In the genomic region with DNA sequence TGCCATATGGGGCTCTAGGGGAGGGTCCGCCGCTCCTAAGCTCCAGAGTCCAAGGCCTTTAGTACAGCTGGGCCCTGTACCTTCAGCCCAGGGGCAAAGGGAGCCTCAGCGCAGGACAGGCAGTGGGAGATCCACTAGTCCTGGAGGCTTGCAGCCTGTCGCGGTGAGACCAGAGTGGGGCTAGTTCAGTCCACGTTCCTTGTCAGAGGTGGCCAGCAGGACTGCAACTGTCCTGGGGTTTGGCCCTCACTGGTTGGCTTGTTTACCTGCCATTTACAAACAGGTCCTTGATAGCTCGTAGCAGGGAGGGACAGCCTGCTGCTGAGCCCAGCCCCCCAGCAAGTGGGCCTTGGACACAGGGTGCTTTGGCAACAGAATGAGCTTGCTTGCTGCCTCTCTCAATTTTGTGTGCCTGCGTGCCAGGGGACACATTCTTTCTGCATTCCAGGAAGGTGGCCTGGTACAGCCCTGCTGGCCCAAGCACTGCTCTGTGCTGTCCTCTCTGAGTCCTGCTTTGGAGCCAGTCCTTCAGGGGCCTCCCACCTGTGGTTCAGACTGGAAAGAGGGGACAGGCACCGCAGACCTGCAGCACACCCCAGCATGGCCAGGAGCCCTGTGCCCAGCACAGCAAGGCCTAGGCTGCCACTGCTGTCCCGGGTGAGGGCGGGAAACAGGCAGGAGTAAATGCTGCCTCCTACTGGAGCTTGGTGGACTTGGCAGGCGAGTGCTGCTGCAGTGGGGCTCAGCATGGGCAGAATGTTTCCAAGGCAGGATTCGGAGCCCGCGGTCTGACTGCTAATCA, we compare ENCODE assay signal across 8 cellular contexts. TPM values are rescaled to one million over a fixed set of nuclear protein-coding genes. Genes with fewer than 3 reads are reported as not detected.
DNase-seq lines count a peak whose midpoint lies in the region; ATAC-seq and TF ChIP-seq lines count a peak whose summit lies in the region.

No MANE protein-coding gene starts in this region.

- no peaks in the 10 kb centered on the region for H3K27me3 Mint-ChIP-seq in activated CD8-positive, alpha-beta T cell treated with anti-CD3 and anti-CD28 coated beads for 36 hours

- H3K27me3 ChIP-seq in HUES48 (ENCODE audit: control insufficient read depth, insufficient read depth, low read length) (no peaks in the 10 kb centered on the region), gastroesophageal sphincter (no peaks in the 10 kb centered on the region), psoas muscle (ENCODE audit: insufficient read depth in 3 of 3, low read length in 2 of 3) (no peaks in the 10 kb centered on the region)

- peak; percentile 65 for DNase-seq in CD1c-positive myeloid dendritic cell (ENCODE audit: extremely low spot score)
- DNase-seq in activated CD8-positive, alpha-beta T cell treated with anti-CD3 and anti-CD28 coated beads for 36 hours: peak; percentile 60
- DNase-seq in psoas muscle: peak; percentile 57 to 72
- no peak for DNase-seq in HK-2 (ENCODE audit: unreplicated experiment)
- DNase-seq in DMS79 treated with DMSO at 0.1 percent for 48 hours (lab: John Stamatoyannopoulos, UW): no peak
- DNase-seq in DMS153 (lab: John Stamatoyannopoulos, UW): no peak

- WGBS in gastroesophageal sphincter (ENCODE audit: low coverage in 1 of 2), 2 donors: 60% methylated on average over 3 of the region's 15 CpGs; no CpG with 5 or more reads in 1 of the 2 donors
- WGBS in psoas muscle, 3 donors: 35 to 54% (median 37%) methylated on average over 15 of the region's 15 CpGs

- H3K27ac ChIP-seq in HUES48 (ENCODE audit: low read depth, low read length) (peak overlapping the region; percentile 60), gastroesophageal sphincter (peak overlapping the region in 3 of 4 donors; percentile 71 to 74 (median 71)), psoas muscle (peak overlapping the region; percentile 90)

- H3K9me3 ChIP-seq in HUES48 (ENCODE audit: control insufficient read depth, insufficient read depth, low read length) (no peaks in the 10 kb centered on the region), gastroesophageal sphincter (no peaks in the 10 kb centered on the region), psoas muscle (no peaks in the 10 kb centered on the region)

- H3K4me1 Mint-ChIP-seq in activated CD8-positive, alpha-beta T cell treated with anti-CD3 and anti-CD28 coated beads for 36 hours (ENCODE audit: low read depth): peaks cover 3% of the 10 kb centered on the region

- H3K36me3 ChIP-seq in HUES48 (ENCODE audit: control insufficient read depth, insufficient read depth, low read length): no peaks in the 10 kb centered on the region
- peaks cover 0 to 49% of the 10 kb centered on the region in 2 donors for H3K36me3 ChIP-seq in gastroesophageal sphincter
- peaks cover 0 to 28% of the 10 kb centered on the region in 2 donors for H3K36me3 ChIP-seq in psoas muscle (ENCODE audit: insufficient read depth in 1 of 2, low read depth in 1 of 2)

- POLR2A ChIA-PET in activated CD8-positive, alpha-beta T cell treated with anti-CD3 and anti-CD28 coated beads for 36 hours (lab: Charles Lee): interaction anchor here (1.6 kb wide), 1 partner anchor 10 kb away, joined by 6 read pairs; no protein-coding TSS in a partner anchor

- no peak overlapping the region for H3K4me3 Mint-ChIP-seq in activated CD8-positive, alpha-beta T cell treated with anti-CD3 and anti-CD28 coated beads for 36 hours

- no peaks in the 10 kb centered on the region for H3K9me3 Mint-ChIP-seq in activated CD8-positive, alpha-beta T cell treated with anti-CD3 and anti-CD28 coated beads for 36 hours

- no peak for TF ChIP-seq EP300 in gastroesophageal sphincter (IDR thresholded peaks at IDR 0.05)

- no peak overlapping the region for H3K9ac ChIP-seq in HUES48 (ENCODE audit: low read depth, low read length)

- peak; percentile 85 for ATAC-seq in activated CD8-positive, alpha-beta T cell treated with anti-CD3 and anti-CD28 coated beads for 36 hours
- ATAC-seq in gastroesophageal sphincter: peak; percentile 50
- peak; percentile 34 to 37 (median 36) for ATAC-seq in psoas muscle

- TF ChIP-seq POLR2A in gastroesophageal sphincter (IDR thresholded peaks at IDR 0.05): no peak

- intact Hi-C loops in activated CD8-positive, alpha-beta T cell treated with anti-CD3 and anti-CD28 coated beads for 36 hours (cut with micrococcal nuclease): no loop called here
- intact Hi-C loops in psoas muscle (cut with DNase I): loop anchor here in 1 of 2 donors (5.0 kb wide), 1 partner anchor 38 kb away; no protein-coding TSS in a partner anchor

- H3K36me3 Mint-ChIP-seq in activated CD8-positive, alpha-beta T cell treated with anti-CD3 and anti-CD28 coated beads for 36 hours (ENCODE audit: low read depth): peaks cover 3% of the 10 kb centered on the region

- H3K4me1 ChIP-seq in HUES48 (ENCODE audit: control insufficient read depth, insufficient read depth, low read length) (peaks cover 44% of the 10 kb centered on the region), gastroesophageal sphincter (peaks cover 4 to 95% (median 31%) of the 10 kb centered on the region in 3 donors), psoas muscle (peaks cover 90% of the 10 kb centered on the region)

- peak; percentile 56 for TF ChIP-seq CTCF in activated CD8-positive, alpha-beta T cell treated with anti-CD3 and anti-CD28 coated beads for 36 hours (IDR thresholded peaks at IDR 0.05)
- TF ChIP-seq CTCF in gastroesophageal sphincter (IDR thresholded peaks at IDR 0.05): peak in 3 of 4 experiments; percentile 47 to 71 (median 47)
- TF ChIP-seq CTCF in psoas muscle (IDR thresholded peaks at IDR 0.05): peak; percentile 46

- CTCF ChIA-PET in activated CD8-positive, alpha-beta T cell treated with anti-CD3 and anti-CD28 coated beads for 36 hours (lab: Charles Lee): interaction anchor here (0.6 to 2.1 kb wide), 14 partner anchors 10 to 238 kb away, joined by 3 to 14 read pairs (median 4); a partner anchor contains a TSS

- H3K27ac Mint-ChIP-seq in activated CD8-positive, alpha-beta T cell treated with anti-CD3 and anti-CD28 coated beads for 36 hours: no peak overlapping the region

- no peak overlapping the region for H3K4me3 ChIP-seq in HUES48 (ENCODE audit: low read depth, low read length)
- no peak overlapping the region for H3K4me3 ChIP-seq in gastroesophageal sphincter
- no peak overlapping the region for H3K4me3 ChIP-seq in psoas muscle

RNA-seq across cellular contexts. Expression of a gene that starts 15.2 kb away (rescaled TPM):
- 1 to 10 TPM; 7.5 to 7.8 TPM for total RNA-seq in activated CD8-positive, alpha-beta T cell treated with anti-CD3 and anti-CD28 coated beads for 36 hours
- total RNA-seq in gastroesophageal sphincter (10 to 100 TPM; 27.0 to 62.2 (median 44.0) TPM), psoas muscle (10 to 100 TPM; 21.0 to 56.8 (median 37.0) TPM)
- polyA plus RNA-seq in psoas muscle: 10 to 100 TPM in 2 of 3 donors, 1 to 10 TPM in 1; 5.8 to 23.4 (median 14.9) TPM

RNA-seq across cellular contexts. Expression of a gene that starts 43.0 kb away (rescaled TPM):
- 1 to 10 TPM; 1.1 to 1.5 TPM for total RNA-seq in activated CD8-positive, alpha-beta T cell treated with anti-CD3 and anti-CD28 coated beads for 36 hours
- total RNA-seq in gastroesophageal sphincter (100 to 1,000 TPM in 2 of 4 donors, 10 to 100 TPM in 2; 56.3 to 111 (median 99.5) TPM), psoas muscle (10 to 100 TPM; 12.0 to 60.7 (median 42.1) TPM)
- 10 to 100 TPM; 22.9 to 46.2 (median 28.6) TPM for polyA plus RNA-seq in psoas muscle

Comparison
In these comparisons a context has a peak if more than half of its experiments do, and no peak if none do; other contexts are left out.
1. DNase-seq: peak in CD1c-positive myeloid dendritic cell (single experiment), activated CD8-positive, alpha-beta T cell treated with anti-CD3 and anti-CD28 coated beads for 36 hours (single experiment) and psoas muscle (2 of 2); none in HK-2 (single experiment), DMS79 treated with DMSO at 0.1 percent for 48 hours (single experiment) and DMS153 (single experiment).
2. RNA of a gene that starts 43.0 kb away (total RNA-seq): 56.3 to 111 TPM in gastroesophageal sphincter and 12.0 to 60.7 TPM in psoas muscle; 1.1 to 1.5 TPM in activated CD8-positive, alpha-beta T cell treated with anti-CD3 and anti-CD28 coated beads for 36 hours; every median in the first group is over 4 times any median in the second.
3. Peak in every context shown above with its lines, with median percentiles within 50 percentile points of each other: H3K27ac ChIP-seq, ATAC-seq and CTCF ChIP-seq.